In genomic region chr13:26246154-26246553, GRCh38 we compare ENCODE assay signal across 17 cellular contexts.
"Had no signal": no experiment of that assay in that cellular context is flagged by ENCODE, and none has a peak within 500 bp of the region (broad histone marks: within the 10 kb centered on the region; RNA-seq: fewer than 3 reads in every experiment).

No MANE protein-coding gene starts in this region.

- H3K4me3 Mint-ChIP-seq: activated CD8-positive, alpha-beta T cell treated with anti-CD3 and anti-CD28 coated beads, Interleukin-2, amount 10 ng/mL, durations not matched to agents 7 days and 5 days; memory B cell; natural killer cell had no signal

- H3K9me3 ChIP-seq: neutrophil had no signal

- H3K36me3 ChIP-seq: left lung, neutrophil, right atrium auricular region, tibial artery had no signal

- ATAC-seq: activated CD8-positive, alpha-beta T cell treated with anti-CD3 and anti-CD28 coated beads, Interleukin-2, amount 10 ng/mL, durations not matched to agents 7 days and 5 days; activated naive CD4-positive, alpha-beta T cell treated with anti-CD3 and anti-CD28 coated beads, Interleukin-2, amount 50 U/mL, for 72 hours; left lung; natural killer cell had no signal

- DNase-seq: activated CD4-positive, alpha-beta T cell treated with anti-CD3 and anti-CD28 coated beads for 4 hours; activated CD8-positive, alpha-beta memory T cell treated with anti-CD3 and anti-CD28 coated beads, Interleukin-2, amount 50 U/mL, for 4 hours; activated CD8-positive, alpha-beta T cell treated with anti-CD3 and anti-CD28 coated beads, Interleukin-2, amount 10 ng/mL, durations not matched to agents 7 days and 5 days; activated effector memory CD4-positive, alpha-beta T cell treated with anti-CD3 and anti-CD28 coated beads, Interleukin-2, amount 50 U/mL, for 16 hours; activated T-cell treated with anti-CD3 and anti-CD28 coated beads, Interleukin-2, amount 50 U/mL, for 48 hours; amniotic stem cell; left lung; natural killer cell; small intestine; stimulated activated CD4-positive, alpha-beta T cell treated with anti-CD3 and anti-CD28 coated beads, Interleukin-4, amount 100 ng/mL, for 24 hours; stimulated activated naive CD4-positive, alpha-beta T cell; T-helper 9 cell; tibial artery had no signal

- H3K27ac Mint-ChIP-seq: activated CD8-positive, alpha-beta T cell treated with anti-CD3 and anti-CD28 coated beads, Interleukin-2, amount 10 ng/mL, durations not matched to agents 7 days and 5 days; activated naive CD4-positive, alpha-beta T cell treated with anti-CD3 and anti-CD28 coated beads, Interleukin-2, amount 50 U/mL, for 72 hours; memory B cell; natural killer cell had no signal

- H3K4me1 Mint-ChIP-seq: memory B cell, natural killer cell had no signal

- H3K27me3 ChIP-seq: left lung, right atrium auricular region, tibial artery had no signal

- H3K4me3 ChIP-seq: left lung, right atrium auricular region, tibial artery had no signal

- H3K27ac ChIP-seq: neutrophil, right atrium auricular region, tibial artery had no signal

- H3K4me1 ChIP-seq: left lung, right atrium auricular region, tibial artery had no signal

- H3K36me3 Mint-ChIP-seq: activated naive CD4-positive, alpha-beta T cell treated with anti-CD3 and anti-CD28 coated beads, Interleukin-2, amount 50 U/mL, for 72 hours; memory B cell; natural killer cell had no signal

- H3K9me3 Mint-ChIP-seq: activated naive CD4-positive, alpha-beta T cell treated with anti-CD3 and anti-CD28 coated beads, Interleukin-2, amount 50 U/mL, for 72 hours; memory B cell; natural killer cell had no signal
